22 cellular contexts compared by ENCODE assay signal in genomic region chr17:73513426-73513825, GRCh38.
DNase-seq lines count a peak whose midpoint lies in the region; ATAC-seq, FAIRE-seq and TF ChIP-seq lines count a peak whose summit lies in the region.
"Had no signal": no experiment of that assay in that cellular context is flagged by ENCODE, and none has a peak within 500 bp of the region (broad histone marks: within the 10 kb centered on the region; RNA-seq: fewer than 3 reads in every experiment).

No MANE protein-coding gene starts in this region.

- BruUV-seq in HepG2 (replicated peaks; lab: Mats Ljungman, UMichigan), result no TSS peak

- TF ChIP-seq CTCF in HepG2 (CRISPR knock-in tag; IDR thresholded peaks at IDR 0.05) (no peak), D721Med (IDR thresholded peaks at IDR 0.05; ENCODE audit: insufficient read depth, missing control alignments) (no peak)

- CTCF ChIA-PET in HepG2 (lab: Yijun Ruan, JAX; ENCODE audit: low intra/inter-chr PET ratio, low total read pairs), result no interaction called here

- no peak for ATAC-seq in HG03196 (IDR thresholded peaks at IDR 0.05; ENCODE audit: unreplicated experiment)
- ATAC-seq in HepG2, result no peak
- ATAC-seq: GM23338, Panc1 had no signal

- POLR2A ChIA-PET in HepG2 (lab: Yijun Ruan, JAX), result no interaction called here

- H3K4me1 ChIP-seq in HepG2 (ENCODE audit: insufficient read depth, low read length), result no peaks in the 10 kb centered on the region
- H3K4me1 ChIP-seq: HAP-1 had no signal

- no peaks in the 10 kb centered on the region for H3K9me3 ChIP-seq in HepG2 (ENCODE audit: low read length)
- H3K9me3 ChIP-seq: HAP-1 had no signal

- H3K4me3 ChIP-seq in HepG2 (replicated peaks in 1 of 3; ENCODE audit: insufficient read depth in 1 of 3, low read depth in 2 of 3, low read length in 3 of 3), result no peak overlapping the region
- H3K4me3 ChIP-seq: GM23338, HAP-1 had no signal

- WGBS in HepG2 (ENCODE audit: low lambda C conversion rate), result 35% methylated on average over 10 of the region's 10 CpGs

- TF ChIP-seq POLR2A in HepG2 (IDR thresholded peaks at IDR 0.05; ENCODE audit: insufficient read depth in 1 of 2, low read depth in 2 of 2, low read length in 2 of 2), result no peak

- peaks cover 8 to 76% of the 10 kb centered on the region in 2 experiments for H3K27me3 ChIP-seq in HepG2 (ENCODE audit: control insufficient read depth in 1 of 2, insufficient read depth in 2 of 2, low read length in 2 of 2)

- H2AFZ ChIP-seq in HepG2 (ENCODE audit: low read length), result no peak overlapping the region
- H2AFZ ChIP-seq: GM23338 had no signal

- no peaks in the 10 kb centered on the region for H3K79me2 ChIP-seq in HepG2 (ENCODE audit: insufficient read depth, low read length)

- intact Hi-C loops in HepG2 (cut with micrococcal nuclease; ENCODE audit: unreplicated experiment), result no loop called here

- H3K36me3 ChIP-seq in HepG2 (replicated peaks in 1 of 2; ENCODE audit: control insufficient read depth in 1 of 2, insufficient read depth in 2 of 2, low read length in 2 of 2), result no peaks in the 10 kb centered on the region
- H3K36me3 ChIP-seq: HAP-1 had no signal

- H3K27ac ChIP-seq in HepG2 (ENCODE audit: extremely low read length, insufficient read depth, low read length), result no peak overlapping the region
- H3K27ac ChIP-seq: 22Rv1 had no signal

- H3K4me2 ChIP-seq in HepG2 (ENCODE audit: low read depth, low read length), result no peak overlapping the region
- H3K4me2 ChIP-seq: GM23338 had no signal

- no peak for TF ChIP-seq RAD21 in HepG2 (CRISPR knock-in tag; IDR thresholded peaks at IDR 0.05)

- in situ Hi-C loops in HepG2 (cut with HindIII; ENCODE audit: extremely low pct_ligation_motif_present, low pct_unique_long_range_greater_than_20kb), result no loop called here

- H3K9ac ChIP-seq in HepG2 (ENCODE audit: insufficient read depth, low read depth, low read length), result no peak overlapping the region

- DNase-seq in NCI-H82 (lab: John Stamatoyannopoulos, UW), result peak; percentile 19
- DNase-seq in NCI-H82 treated with DMSO at 0.1 percent for 48 hours (lab: John Stamatoyannopoulos, UW; ENCODE audit: unreplicated experiment), result no peak
- peak; percentile 56 for DNase-seq in inferior parietal cortex (ENCODE audit: extremely low spot score)
- DNase-seq in occipital lobe (lab: John Stamatoyannopoulos, UW), result peak; percentile 17
- no peak for DNase-seq in HepG2 (ENCODE audit: low spot score)
- no peak for DNase-seq in CD1c-positive myeloid dendritic cell (ENCODE audit: extremely low spot score)
- DNase-seq in D721Med (ENCODE audit: insufficient read length, low spot score), result no peak
- DNase-seq: Calu3; CD8-positive, alpha-beta memory T cell; Kasumi-1; NCI-H1694 treated with DMSO at 0.1 percent for 48 hours; NCI-H2081 treated with DMSO at 0.1 percent for 48 hours; NCI-H446 treated with DMSO at 0.1 percent for 48 hours; NCI-H69; NK-92 treated with Interleukin-12 subunit alpha and Interleukin-12 subunit beta, amount 100 ng/mL, for 24 hours had no signal

- TF ChIP-seq EP300 in HepG2 (IDR thresholded peaks at IDR 0.05; ENCODE audit: low read depth in 2 of 2, low read length in 2 of 2), result no peak
- no peak for TF ChIP-seq EP300 in HepG2 (CRISPR knock-in tag; IDR thresholded peaks at IDR 0.05; ENCODE audit: borderline replicate concordance)

- FAIRE-seq in HepG2 (lab: Jason Lieb, UNC) (no peak), D721Med (lab: Jason Lieb, UNC) (no peak)
- FAIRE-seq: G401.6, GM12892 had no signal

- H4K20me1 ChIP-seq in HepG2 (ENCODE audit: insufficient read depth, low read length), result no peaks in the 10 kb centered on the region

TF ChIP-seq in HepG2, 621 proteins besides CTCF, POLR2A, EP300 and RAD21:
- TF ChIP-seq ZNF589 (CRISPR knock-in tag; conservative IDR thresholded peaks at IDR 0.05) (no peak), FOXA3 (CRISPR knock-in tag; IDR thresholded peaks at IDR 0.05) (no peak), THAP11 (CRISPR knock-in tag; IDR thresholded peaks at IDR 0.05) (no peak), CBX5 (CRISPR knock-in tag; IDR thresholded peaks at IDR 0.05; ENCODE audit: borderline replicate concordance) (no peak), ZNF790 (CRISPR knock-in tag; IDR thresholded peaks at IDR 0.05; ENCODE audit: borderline replicate concordance) (no peak), ZNF546 (CRISPR knock-in tag; conservative IDR thresholded peaks at IDR 0.05) (no peak), ARHGAP35 (CRISPR knock-in tag; IDR thresholded peaks at IDR 0.05; ENCODE audit: borderline replicate concordance) (no peak), ZSCAN5A (CRISPR knock-in tag; IDR thresholded peaks at IDR 0.05; ENCODE audit: borderline replicate concordance) (no peak), ZNF747 (CRISPR knock-in tag; IDR thresholded peaks at IDR 0.05; ENCODE audit: borderline replicate concordance) (no peak), ZZZ3 (CRISPR knock-in tag; IDR thresholded peaks at IDR 0.05; ENCODE audit: borderline replicate concordance) (no peak), GATAD2A (CRISPR knock-in tag; IDR thresholded peaks at IDR 0.05) (no peak), ZNF513 (CRISPR knock-in tag; conservative IDR thresholded peaks at IDR 0.05) (no peak), ZBTB38 (CRISPR knock-in tag; IDR thresholded peaks at IDR 0.05) (no peak), SNAPC2 (CRISPR knock-in tag; IDR thresholded peaks at IDR 0.05) (no peak), TIGD3 (CRISPR knock-in tag; IDR thresholded peaks at IDR 0.05; ENCODE audit: borderline replicate concordance) (no peak)

Comparison
In these comparisons a context has a peak if more than half of its experiments do, and no peak if none do; other contexts are left out.
1. DNase-seq: peak in NCI-H82 (single experiment), inferior parietal cortex (single experiment) and occipital lobe (single experiment); none in NCI-H82 treated with DMSO at 0.1 percent for 48 hours (single experiment), HepG2 (single experiment), CD1c-positive myeloid dendritic cell (single experiment) and D721Med (single experiment).